Comparison of ENCODE assay signal across 8 cellular contexts in the genomic region with DNA sequence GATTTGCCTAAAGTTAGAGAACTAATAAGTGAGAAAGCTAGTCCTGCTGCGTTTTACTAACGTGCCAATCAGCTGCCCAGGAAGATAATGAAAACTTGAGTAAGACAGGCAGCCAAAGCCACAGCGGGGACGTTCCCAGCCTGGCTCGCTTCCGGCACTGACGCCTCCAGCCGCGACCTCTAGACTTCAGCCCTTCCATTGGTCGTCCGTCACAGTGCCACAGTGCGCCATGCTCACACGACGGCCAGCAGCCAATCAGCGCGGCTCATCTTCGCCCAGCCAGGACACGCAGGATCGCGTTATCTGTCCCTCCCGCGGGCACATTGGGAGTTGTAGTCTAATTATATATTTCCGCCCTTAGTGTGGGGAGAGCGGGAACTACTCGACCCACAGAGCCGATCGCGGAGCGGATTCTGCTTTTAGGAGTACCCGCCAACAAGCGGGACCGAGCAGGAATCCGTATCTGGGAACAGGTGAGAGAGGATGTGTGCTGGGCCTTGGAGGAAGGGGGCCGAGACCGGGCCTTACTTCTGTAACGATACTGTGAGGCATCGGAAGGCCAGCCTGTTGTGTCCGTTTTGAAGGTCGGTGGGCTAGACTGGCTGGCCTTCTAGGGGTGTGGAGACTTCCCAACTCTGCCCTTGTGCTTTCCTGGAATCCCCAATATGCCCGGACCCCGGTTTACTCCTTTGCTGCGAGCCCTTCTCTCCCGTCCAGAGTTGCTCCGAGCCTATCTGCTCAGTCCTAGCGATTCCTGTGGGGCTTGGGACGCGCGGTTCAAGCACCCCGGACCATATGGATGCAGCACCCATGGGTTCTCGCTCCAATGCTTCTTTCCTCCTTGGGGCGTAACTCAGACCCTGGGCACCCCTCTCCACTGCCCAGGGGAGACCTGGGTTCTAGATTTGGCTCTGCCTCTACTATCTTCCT. TPM values are rescaled to one million over a fixed set of nuclear protein-coding genes. Genes with fewer than 3 reads are reported as not detected.
DNase-seq lines count a peak whose midpoint lies in the region; ATAC-seq, FAIRE-seq and TF ChIP-seq lines count a peak whose summit lies in the region.

A gene (plus strand): TSS at position 374 of the 930 bp plus-strand sequence. CDS start 924 bp downstream, outside the sequence.

- no peaks in the 10 kb centered on the region for H3K9me2 ChIP-seq in OCI-LY7 (ENCODE audit: insufficient read depth, low read length)

- intact Hi-C loops in OCI-LY7 (cut with micrococcal nuclease; ENCODE audit: unreplicated experiment) = loop anchor here (1.0 to 5.0 kb wide), 3 partner anchors 15 to 101 kb away; a partner anchor contains a TSS

- H3K4me2 ChIP-seq in OCI-LY7 (ENCODE audit: low read length) = peak within 1 kb of the TSS; percentile 82

- peaks cover 45% of the 10 kb centered on the region for H3K4me1 Mint-ChIP-seq in endothelial cell (ENCODE audit: unreplicated experiment)

- peak; percentile 96 for DNase-seq in D721Med (ENCODE audit: insufficient read length, low spot score)
- DNase-seq in HuH-7.5 (ENCODE audit: low spot score) = peak; percentile 97
- peak; percentile 99 for DNase-seq in OCI-LY7 (ENCODE audit: low spot score)
- DNase-seq in activated T-cell treated with anti-CD3 and anti-CD28 coated beads for 1 hour (ENCODE audit: low read depth) = peak; percentile 90
- DNase-seq in endothelial cell (ENCODE audit: low spot score) = peak; percentile 91
- peak; percentile 99 for DNase-seq in midbrain (lab: John Stamatoyannopoulos, UW)
- DNase-seq in stimulated activated CD8-positive, alpha-beta memory T cell treated with anti-CD3 and anti-CD28 coated beads, Interleukin-2, amount 100 ng/mL, for 1 hour (ENCODE audit: low read depth in 2 of 2) = peak; percentile 94

- TF ChIP-seq CTCF in D721Med (IDR thresholded peaks at IDR 0.05; ENCODE audit: insufficient read depth, missing control alignments) = no peak
- no peak for TF ChIP-seq CTCF in OCI-LY7 (conservative IDR thresholded peaks at IDR 0.05; ENCODE audit: low read length)
- TF ChIP-seq CTCF in endothelial cell (IDR thresholded peaks at IDR 0.05; ENCODE audit: unreplicated experiment) = no peak

- no peaks in the 10 kb centered on the region for H4K20me1 ChIP-seq in OCI-LY7 (ENCODE audit: insufficient read depth, low read length)

- peak within 1 kb of the TSS; percentile 88 for H3K27ac ChIP-seq in OCI-LY7 (ENCODE audit: low read depth, low read length, poor library complexity, severe bottlenecking)

- peak within 1 kb of the TSS; percentile 100 for H3K27ac Mint-ChIP-seq in endothelial cell (ENCODE audit: unreplicated experiment)

- no peaks in the 10 kb centered on the region for H3K9me3 Mint-ChIP-seq in endothelial cell (ENCODE audit: unreplicated experiment)

- H3K4me3 ChIP-seq in OCI-LY7 (ENCODE audit: low read depth, low read length, poor library complexity, severe bottlenecking) = peak within 1 kb of the TSS; percentile 93

- H2AFZ ChIP-seq in OCI-LY7 (ENCODE audit: low read length) = peak within 1 kb of the TSS; percentile 39; the same call in 1 of the 2 replicates

- TSS peak; percentile 93 for BruUV-seq in OCI-LY7 (replicated peaks; lab: Mats Ljungman, UMichigan)

- FAIRE-seq in D721Med (lab: Jason Lieb, UNC) = peak; percentile 91

- peak within 1 kb of the TSS; percentile 99 for H3K4me3 Mint-ChIP-seq in endothelial cell (ENCODE audit: unreplicated experiment)

- peaks cover 36% of the 10 kb centered on the region for H3K79me2 ChIP-seq in OCI-LY7 (ENCODE audit: insufficient read depth, low read depth, low read length)

- H3K27me3 Mint-ChIP-seq in endothelial cell (ENCODE audit: unreplicated experiment) = peaks cover 35% of the 10 kb centered on the region

- POLR2A ChIA-PET in OCI-LY7 (lab: Charles Lee) = interaction anchor here (0.6 to 1.6 kb wide), 7 partner anchors 11 to 843 kb away, joined by 3 to 10 read pairs (median 6); a partner anchor contains a TSS

- ATAC-seq in GM21526 (IDR thresholded peaks at IDR 0.05; ENCODE audit: low FRiP score, unreplicated experiment) = peak; percentile 93

- H3K4me1 ChIP-seq in OCI-LY7 (ENCODE audit: insufficient read depth, low read length, poor library complexity, severe bottlenecking) = peaks cover 26% of the 10 kb centered on the region

- no peaks in the 10 kb centered on the region for H3K9me3 ChIP-seq in OCI-LY7 (ENCODE audit: low read length)

- peaks cover 40% of the 10 kb centered on the region for H3K36me3 ChIP-seq in OCI-LY7 (ENCODE audit: insufficient read depth, low read length)

- peaks cover 29% of the 10 kb centered on the region for H3K36me3 Mint-ChIP-seq in endothelial cell (ENCODE audit: low read depth, unreplicated experiment)

- CTCF ChIA-PET in OCI-LY7 (lab: Charles Lee; ENCODE audit: unreplicated experiment) = interaction anchor here (1.2 to 1.3 kb wide), 2 partner anchors 33 to 57 kb away, joined by 3 to 6 read pairs; no protein-coding TSS in a partner anchor

RNA-seq across cellular contexts. Expression of the gene that starts here (rescaled TPM):
- total RNA-seq in OCI-LY7 (2014; rRNA removed; shearing (Covaris generic)) = 254 and 263 TPM in 2 replicates
- total RNA-seq in OCI-LY7 (2022) (492 and 531 TPM in 2 replicates), endothelial cell (ENCODE audit: unreplicated experiment) (540 TPM)

Comparison
In these comparisons a context has a peak if more than half of its experiments do, and no peak if none do; other contexts are left out.
1. Peak in every context shown above with its lines: DNase-seq, ATAC-seq, H3K4me3 ChIP-seq and H3K27ac ChIP-seq.